In the genomic region with DNA sequence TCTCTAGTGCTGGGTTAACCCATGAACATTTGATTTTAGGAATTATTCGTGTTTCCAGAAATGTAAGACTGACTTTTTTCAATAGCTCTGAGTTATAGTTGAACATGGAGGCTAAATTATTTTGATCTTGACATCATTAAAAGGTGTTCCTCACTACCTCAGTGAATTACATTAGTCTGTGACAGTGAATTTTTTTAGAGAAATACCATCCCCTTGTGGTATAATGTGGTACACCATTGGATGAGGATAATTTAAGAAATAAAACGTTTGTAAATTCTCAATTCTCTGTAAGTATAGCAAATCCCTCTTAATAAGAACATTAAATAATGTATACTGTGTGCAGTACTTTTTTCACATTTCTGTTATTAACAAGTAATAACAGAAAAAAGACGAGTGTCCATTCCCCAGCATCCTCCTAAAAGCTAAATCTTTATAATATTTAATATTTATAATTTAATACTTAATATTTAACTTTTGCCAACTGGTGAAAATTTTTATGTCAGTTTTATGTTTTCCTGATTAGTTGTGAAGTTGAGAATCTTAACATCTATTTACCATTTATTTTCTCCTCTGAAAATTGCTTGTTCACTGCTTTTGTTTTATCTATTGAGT, we compare ENCODE assay signal across 8 cellular contexts.
DNase-seq lines count a peak whose midpoint lies in the region; ATAC-seq and TF ChIP-seq lines count a peak whose summit lies in the region.

No MANE protein-coding gene starts in this region.

- H3K27ac Mint-ChIP-seq in immature natural killer cell: no peak overlapping the region
- H3K27ac Mint-ChIP-seq in stimulated activated naive CD8-positive, alpha-beta T cell treated with anti-CD3 and anti-CD28 coated beads, Interleukin-15, amount 100 ng/mL, for 72 hours: no peak overlapping the region

- H3K27ac ChIP-seq in Peyer's patch: no peak overlapping the region

- peaks cover 0 to 4% (median 0%) of the 10 kb centered on the region in 3 donors for H3K36me3 Mint-ChIP-seq in immature natural killer cell

- H3K9me3 Mint-ChIP-seq in immature natural killer cell: peaks cover 0 to 13% (median 1%) of the 10 kb centered on the region in 6 donors
- H3K9me3 Mint-ChIP-seq in stimulated activated naive CD8-positive, alpha-beta T cell treated with anti-CD3 and anti-CD28 coated beads, Interleukin-15, amount 100 ng/mL, for 72 hours: peaks cover 18 to 20% of the 10 kb centered on the region in 2 donors

- H3K36me3 ChIP-seq in Peyer's patch: no peaks in the 10 kb centered on the region

- TF ChIP-seq CTCF in Peyer's patch (IDR thresholded peaks at IDR 0.05): peak in 5 of 6 experiments; percentile 13 to 41 (median 30)

- H3K9me3 ChIP-seq in Peyer's patch: no peaks in the 10 kb centered on the region

- H3K27me3 Mint-ChIP-seq in immature natural killer cell (ENCODE audit: low read depth in 3 of 3): peaks cover 2 to 4% (median 3%) of the 10 kb centered on the region in 3 donors
- H3K27me3 Mint-ChIP-seq in stimulated activated naive CD8-positive, alpha-beta T cell treated with anti-CD3 and anti-CD28 coated beads, Interleukin-15, amount 100 ng/mL, for 72 hours: peaks cover 20% of the 10 kb centered on the region

- no peaks in the 10 kb centered on the region for H3K4me1 Mint-ChIP-seq in immature natural killer cell
- H3K4me1 Mint-ChIP-seq in stimulated activated naive CD8-positive, alpha-beta T cell treated with anti-CD3 and anti-CD28 coated beads, Interleukin-15, amount 100 ng/mL, for 72 hours: no peaks in the 10 kb centered on the region

- ATAC-seq in GM21786 (IDR thresholded peaks at IDR 0.05; ENCODE audit: unreplicated experiment): peak; percentile 45
- no peak for ATAC-seq in stimulated activated naive CD8-positive, alpha-beta T cell treated with anti-CD3 and anti-CD28 coated beads, Interleukin-15, amount 100 ng/mL, for 72 hours

- H3K4me1 ChIP-seq in Peyer's patch: no peaks in the 10 kb centered on the region

- no peaks in the 10 kb centered on the region for H3K27me3 ChIP-seq in Peyer's patch

- no peak overlapping the region for H3K4me3 ChIP-seq in Peyer's patch

- TF ChIP-seq POLR2A in Peyer's patch (IDR thresholded peaks at IDR 0.05): no peak

- DNase-seq in AML-193 (lab: John Stamatoyannopoulos, UW): peak; percentile 17 to 20
- no peak for DNase-seq in Peyer's patch
- DNase-seq in glomerular visceral epithelial cell (ENCODE audit: extremely low spot score): peak; percentile 9
- DNase-seq in NCI-H1930 (lab: John Stamatoyannopoulos, UW): no peak
- no peak for DNase-seq in immature natural killer cell
- DNase-seq in stimulated activated naive CD8-positive, alpha-beta T cell treated with anti-CD3 and anti-CD28 coated beads, Interleukin-15, amount 100 ng/mL, for 72 hours: no peak
- DNase-seq in T-helper 9 cell: no peak

- H3K4me3 Mint-ChIP-seq in immature natural killer cell: no peak overlapping the region
- no peak overlapping the region for H3K4me3 Mint-ChIP-seq in stimulated activated naive CD8-positive, alpha-beta T cell treated with anti-CD3 and anti-CD28 coated beads, Interleukin-15, amount 100 ng/mL, for 72 hours

Comparison
In these comparisons a context has a peak if more than half of its experiments do, and no peak if none do; other contexts are left out.
1. DNase-seq: peak in AML-193 (2 of 2) and glomerular visceral epithelial cell (single experiment); none in Peyer's patch (0 of 3), NCI-H1930 (0 of 2), immature natural killer cell (0 of 3), stimulated activated naive CD8-positive, alpha-beta T cell treated with anti-CD3 and anti-CD28 coated beads, Interleukin-15, amount 100 ng/mL, for 72 hours (0 of 2) and T-helper 9 cell (single experiment).